In the genomic region with DNA sequence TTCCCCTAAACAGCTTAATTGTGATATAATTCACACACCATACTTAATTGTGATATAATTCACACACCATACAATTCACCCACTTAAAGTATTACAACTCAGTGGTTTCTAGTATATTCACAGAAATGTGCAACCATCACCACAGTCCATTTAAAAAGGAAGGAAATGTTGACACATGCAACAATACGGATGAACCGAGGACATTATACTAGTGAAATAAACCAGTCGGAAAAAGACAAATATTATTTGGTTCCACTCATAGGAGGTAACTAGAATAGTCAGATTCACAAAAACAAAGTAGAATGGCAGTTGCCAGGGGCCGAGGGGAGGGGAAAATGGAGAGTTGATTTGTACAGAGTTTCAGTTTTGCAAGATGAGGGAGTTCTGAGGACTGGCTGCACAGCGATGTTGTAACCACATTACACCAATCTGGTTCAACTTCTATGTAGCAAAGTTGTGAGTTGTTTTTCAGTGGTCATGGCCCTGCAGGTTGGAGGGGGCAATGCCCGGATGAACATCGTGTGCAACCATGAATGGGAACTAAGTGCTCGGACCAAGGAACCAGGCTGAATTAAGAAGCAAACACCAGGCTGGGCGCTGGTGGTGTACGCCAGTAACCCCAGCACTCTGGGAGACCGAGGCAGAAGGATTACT, we compare ENCODE assay signal across 10 cellular contexts. TPM values are rescaled to one million over a fixed set of nuclear protein-coding genes. Genes with fewer than 3 reads are reported as not detected.
DNase-seq lines count a peak whose midpoint lies in the region; ATAC-seq and TF ChIP-seq lines count a peak whose summit lies in the region.
"Had no signal": no experiment of that assay in that cellular context is flagged by ENCODE, and none has a peak within 500 bp of the region (broad histone marks: within the 10 kb centered on the region; RNA-seq: fewer than 3 reads in every experiment).

No MANE protein-coding gene starts in this region.

- DNase-seq in Kasumi-1 (lab: John Stamatoyannopoulos, UW) (peak; percentile 79 to 88), osteocyte (ENCODE audit: extremely low spot score, unreplicated experiment) (peak; percentile 44), kidney tubule cell (ENCODE audit: low spot score) (no peak), DMS79 (lab: John Stamatoyannopoulos, UW) (no peak)
- DNase-seq in activated CD4-positive, alpha-beta memory T cell treated with anti-CD3 and anti-CD28 coated beads, Interleukin-2, amount 10 ng/mL, durations not matched to agents 7 days and 5 days, result no peak
- DNase-seq: hypothalamus, NCI-H2227 treated with DMSO at 0.1 percent for 48 hours, RPMI8226 had no signal

- H3K27ac Mint-ChIP-seq in activated CD4-positive, alpha-beta memory T cell treated with anti-CD3 and anti-CD28 coated beads, Interleukin-2, amount 10 ng/mL, durations not matched to agents 7 days and 5 days, result peak overlapping the region; percentile 33
- H3K27ac Mint-ChIP-seq in osteocyte (ENCODE audit: unreplicated experiment), result no peak overlapping the region

- no peaks in the 10 kb centered on the region for H3K9me3 Mint-ChIP-seq in activated CD4-positive, alpha-beta memory T cell treated with anti-CD3 and anti-CD28 coated beads, Interleukin-2, amount 10 ng/mL, durations not matched to agents 7 days and 5 days
- no peaks in the 10 kb centered on the region for H3K9me3 Mint-ChIP-seq in osteocyte (ENCODE audit: unreplicated experiment)

- H3K4me1 Mint-ChIP-seq in activated CD4-positive, alpha-beta memory T cell treated with anti-CD3 and anti-CD28 coated beads, Interleukin-2, amount 10 ng/mL, durations not matched to agents 7 days and 5 days, result peaks cover 13% of the 10 kb centered on the region
- H3K4me1 Mint-ChIP-seq in osteocyte (ENCODE audit: unreplicated experiment), result peaks cover 2% of the 10 kb centered on the region

- peak; percentile 43 for ATAC-seq in GM18511 (IDR thresholded peaks at IDR 0.05; ENCODE audit: unreplicated experiment)
- ATAC-seq in HG03378 (IDR thresholded peaks at IDR 0.05; ENCODE audit: unreplicated experiment), result no peak

- peaks cover 9% of the 10 kb centered on the region for H3K27me3 Mint-ChIP-seq in activated CD4-positive, alpha-beta memory T cell treated with anti-CD3 and anti-CD28 coated beads, Interleukin-2, amount 10 ng/mL, durations not matched to agents 7 days and 5 days
- H3K27me3 Mint-ChIP-seq in osteocyte (ENCODE audit: unreplicated experiment), result peaks cover 28% of the 10 kb centered on the region

- no peak overlapping the region for H3K4me3 Mint-ChIP-seq in activated CD4-positive, alpha-beta memory T cell treated with anti-CD3 and anti-CD28 coated beads, Interleukin-2, amount 10 ng/mL, durations not matched to agents 7 days and 5 days
- no peak overlapping the region for H3K4me3 Mint-ChIP-seq in osteocyte (ENCODE audit: unreplicated experiment)

- CTCF ChIA-PET in activated CD4-positive, alpha-beta memory T cell treated with anti-CD3 and anti-CD28 coated beads, Interleukin-2, amount 10 ng/mL, durations not matched to agents 7 days and 5 days (lab: Charles Lee), result interaction anchor here (1.5 kb wide), 1 partner anchor 91 kb away, joined by 3 read pairs; no protein-coding TSS in a partner anchor

- no peaks in the 10 kb centered on the region for H3K36me3 Mint-ChIP-seq in activated CD4-positive, alpha-beta memory T cell treated with anti-CD3 and anti-CD28 coated beads, Interleukin-2, amount 10 ng/mL, durations not matched to agents 7 days and 5 days (ENCODE audit: low read depth)
- H3K36me3 Mint-ChIP-seq in osteocyte (ENCODE audit: unreplicated experiment), result no peaks in the 10 kb centered on the region

- POLR2A ChIA-PET in activated CD4-positive, alpha-beta memory T cell treated with anti-CD3 and anti-CD28 coated beads, Interleukin-2, amount 10 ng/mL, durations not matched to agents 7 days and 5 days (lab: Charles Lee), result interaction anchor here (1.0 to 3.3 kb wide), 2 partner anchors 12 to 17 kb away, joined by 3 to 18 read pairs; a partner anchor contains a TSS

- no peak for TF ChIP-seq CTCF in osteocyte (IDR thresholded peaks at IDR 0.05)

RNA-seq across cellular contexts. Expression of a gene that starts 17.6 kb away (rescaled TPM):
- 10 to 100 TPM; 42.7 to 44.4 TPM for total RNA-seq in activated CD4-positive, alpha-beta memory T cell treated with anti-CD3 and anti-CD28 coated beads, Interleukin-2, amount 10 ng/mL, durations not matched to agents 7 days and 5 days
- 46.0 and 46.2 TPM in 2 replicates for total RNA-seq in osteocyte

Comparison
In these comparisons a context has a peak if more than half of its experiments do, and no peak if none do; other contexts are left out.
1. DNase-seq: peak in Kasumi-1 (2 of 2) and osteocyte (single experiment); none in activated CD4-positive, alpha-beta memory T cell treated with anti-CD3 and anti-CD28 coated beads, Interleukin-2, amount 10 ng/mL, durations not matched to agents 7 days and 5 days (single experiment), kidney tubule cell (single experiment) and DMS79 (single experiment).